In genomic region chr1:171372418-171373088, GRCh38 we compare ENCODE assay signal across 16 cellular contexts.
"Had no signal": no experiment of that assay in that cellular context is flagged by ENCODE, and none has a peak within 500 bp of the region (broad histone marks: within the 10 kb centered on the region; RNA-seq: fewer than 3 reads in every experiment).

No MANE protein-coding gene starts in this region.

- H3K36me3 ChIP-seq: cardiac muscle cell, right atrium auricular region, tibial nerve had no signal

- H3K4me3 Mint-ChIP-seq: activated CD8-positive, alpha-beta memory T cell treated with anti-CD3 and anti-CD28 coated beads, Interleukin-2, amount 10 ng/mL, durations not matched to agents 7 days and 5 days; activated T-cell treated with anti-CD3 and anti-CD28 coated beads, Interleukin-2, amount 50 U/mL, for 24 hours; naive thymus-derived CD4-positive, alpha-beta T cell had no signal

- H3K27ac Mint-ChIP-seq: activated CD8-positive, alpha-beta memory T cell treated with anti-CD3 and anti-CD28 coated beads, Interleukin-2, amount 10 ng/mL, durations not matched to agents 7 days and 5 days; activated naive CD4-positive, alpha-beta T cell treated with anti-CD3 and anti-CD28 coated beads, Interleukin-2, amount 50 U/mL, for 72 hours; activated T-cell treated with anti-CD3 and anti-CD28 coated beads, Interleukin-2, amount 50 U/mL, for 24 hours; naive thymus-derived CD4-positive, alpha-beta T cell had no signal

- H3K4me1 Mint-ChIP-seq: activated CD8-positive, alpha-beta memory T cell treated with anti-CD3 and anti-CD28 coated beads, Interleukin-2, amount 10 ng/mL, durations not matched to agents 7 days and 5 days; naive thymus-derived CD4-positive, alpha-beta T cell had no signal

- H3K27ac ChIP-seq: cardiac muscle cell, epithelial cell of prostate, tibial nerve had no signal

- H3K36me3 Mint-ChIP-seq: activated CD8-positive, alpha-beta memory T cell treated with anti-CD3 and anti-CD28 coated beads, Interleukin-2, amount 10 ng/mL, durations not matched to agents 7 days and 5 days; activated naive CD4-positive, alpha-beta T cell treated with anti-CD3 and anti-CD28 coated beads, Interleukin-2, amount 50 U/mL, for 72 hours; naive thymus-derived CD4-positive, alpha-beta T cell had no signal

- H3K27me3 ChIP-seq: cardiac muscle cell, right atrium auricular region, tibial nerve had no signal

- H3K4me1 ChIP-seq: right atrium auricular region, tibial nerve had no signal

- ATAC-seq: activated CD8-positive, alpha-beta memory T cell treated with anti-CD3 and anti-CD28 coated beads, Interleukin-2, amount 10 ng/mL, durations not matched to agents 7 days and 5 days; activated naive CD4-positive, alpha-beta T cell treated with anti-CD3 and anti-CD28 coated beads, Interleukin-2, amount 50 U/mL, for 72 hours; naive thymus-derived CD4-positive, alpha-beta T cell had no signal

- H3K4me3 ChIP-seq: cardiac muscle cell, lung, right atrium auricular region, tibial nerve had no signal

- H3K9me3 Mint-ChIP-seq: activated naive CD4-positive, alpha-beta T cell treated with anti-CD3 and anti-CD28 coated beads, Interleukin-2, amount 50 U/mL, for 72 hours; activated T-cell treated with anti-CD3 and anti-CD28 coated beads, Interleukin-2, amount 50 U/mL, for 24 hours had no signal

- DNase-seq: activated CD4-positive, alpha-beta T cell treated with anti-CD3 and anti-CD28 coated beads, Interleukin-2, amount 50 U/mL, for 4 hours; activated CD4-positive, CD25-positive, alpha-beta regulatory T cell treated with anti-CD3 and anti-CD28 coated beads, Interleukin-2, amount 50 U/mL, for 72 hours; activated CD8-positive, alpha-beta memory T cell treated with anti-CD3 and anti-CD28 coated beads, Interleukin-2, amount 10 ng/mL, durations not matched to agents 7 days and 5 days; activated effector memory CD4-positive, alpha-beta T cell treated with anti-CD3 and anti-CD28 coated beads, Interleukin-2, amount 50 U/mL, for 16 hours; activated T-cell treated with anti-CD3 and anti-CD28 coated beads, Interleukin-2, amount 50 U/mL, for 24 hours; effector memory CD4-positive, alpha-beta T cell; hippocampal formation; naive thymus-derived CD4-positive, alpha-beta T cell; posterior cingulate gyrus; small intestine had no signal

- H3K9me3 ChIP-seq: right atrium auricular region had no signal
